Comparison of ENCODE assay signal across 8 cellular contexts in genomic region chr1:230310381-230311163, GRCh38.
DNase-seq lines count a peak whose midpoint lies in the region; ATAC-seq, FAIRE-seq and TF ChIP-seq lines count a peak whose summit lies in the region.

No MANE protein-coding gene starts in this region.

- intact Hi-C loops in left colon (cut with DNase I, micrococcal nuclease) = no loop called here

- ATAC-seq in left colon (peak; percentile 68), GM21576 (IDR thresholded peaks at IDR 0.05; ENCODE audit: unreplicated experiment) (no peak)

- DNase-seq in D721Med (ENCODE audit: insufficient read length, low spot score) (peak; percentile 94), HEK293T (ENCODE audit: extremely low spot score) (peak; percentile 91), NCI-H2227 treated with DMSO at 0.1 percent for 48 hours (lab: John Stamatoyannopoulos, UW) (peak; percentile 85), cerebellar cortex (ENCODE audit: low spot score) (peak; percentile 90), left colon (peak; percentile 42 to 82)
- peak; percentile 44 to 56 for DNase-seq in activated CD4-positive, alpha-beta T cell treated with anti-CD3 and anti-CD28 coated beads for 24 hours (ENCODE audit: low read depth in 2 of 2)
- DNase-seq in stimulated activated CD4-positive, alpha-beta T cell treated with anti-CD3 and anti-CD28 coated beads, Interleukin-4, amount 100 ng/mL, for 4 hours = peak; percentile 37 to 64

- POLR2A ChIA-PET in HEK293T (lab: Yijun Ruan, JAX) = no interaction called here

- peak; percentile 92 for FAIRE-seq in D721Med (lab: Jason Lieb, UNC)

- TF ChIP-seq CTCF in D721Med (IDR thresholded peaks at IDR 0.05; ENCODE audit: insufficient read depth, missing control alignments) = peak; percentile 99

- CTCF ChIA-PET in HEK293T (lab: Yijun Ruan, JAX) = interaction anchor here (0.7 kb wide), 1 partner anchor 113 kb away, joined by 3 read pairs; no protein-coding TSS in a partner anchor

TF ChIP-seq in HEK293T, 16 proteins besides CTCF, POLR2A, EP300 and RAD21:
- TF ChIP-seq TARDBP (IDR thresholded peaks at IDR 0.05) (no peak), CTBP1 (IDR thresholded peaks at IDR 0.05; ENCODE audit: borderline replicate concordance) (no peak), FOXM1 (IDR thresholded peaks at IDR 0.05; ENCODE audit: borderline replicate concordance) (no peak), ZNF384 (IDR thresholded peaks at IDR 0.05) (no peak), NFRKB (IDR thresholded peaks at IDR 0.05) (no peak), FOXK2 (IDR thresholded peaks at IDR 0.05) (no peak), FOXA1 (IDR thresholded peaks at IDR 0.05) (no peak), ARNT (IDR thresholded peaks at IDR 0.05) (no peak), SP1 (IDR thresholded peaks at IDR 0.05) (no peak), LEF1 (IDR thresholded peaks at IDR 0.05; ENCODE audit: borderline replicate concordance) (no peak), ELF4 (IDR thresholded peaks at IDR 0.05) (no peak), PKNOX1 (IDR thresholded peaks at IDR 0.05) (no peak), SUZ12 (IDR thresholded peaks at IDR 0.05) (no peak), BHLHE40 (IDR thresholded peaks at IDR 0.05; ENCODE audit: borderline replicate concordance) (no peak), HDGF (IDR thresholded peaks at IDR 0.05; ENCODE audit: borderline replicate concordance) (no peak)
